Comparison of ENCODE assay signal across 1 cellular context in the genomic region with DNA sequence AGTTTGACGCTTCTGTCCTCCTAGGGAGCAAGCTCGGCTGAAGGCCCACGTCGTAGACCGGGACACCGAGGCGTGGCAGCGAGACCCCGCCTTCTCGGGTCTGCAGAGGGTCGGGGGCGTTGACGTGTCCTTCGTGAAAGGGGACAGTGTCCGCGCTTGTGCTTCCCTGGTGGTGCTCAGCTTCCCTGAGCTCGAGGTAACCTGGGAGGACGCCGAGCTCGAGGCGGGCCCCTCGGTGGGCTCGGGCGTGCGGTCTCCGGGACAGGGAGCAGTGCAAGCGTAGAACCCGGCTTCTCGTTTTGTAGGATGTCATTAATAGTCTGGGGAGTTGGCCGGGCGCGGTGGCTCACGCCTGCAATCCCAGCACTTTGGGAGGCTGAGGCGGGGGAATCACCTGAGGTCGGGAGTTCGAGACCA.
TF ChIP-seq lines count a peak whose summit lies in the region.

No MANE protein-coding gene starts in this region.

TF ChIP-seq in HepG2, 621 proteins besides CTCF, POLR2A, EP300 and RAD21 (continued from another document and continues in another):
- TF ChIP-seq, protein P1, sequence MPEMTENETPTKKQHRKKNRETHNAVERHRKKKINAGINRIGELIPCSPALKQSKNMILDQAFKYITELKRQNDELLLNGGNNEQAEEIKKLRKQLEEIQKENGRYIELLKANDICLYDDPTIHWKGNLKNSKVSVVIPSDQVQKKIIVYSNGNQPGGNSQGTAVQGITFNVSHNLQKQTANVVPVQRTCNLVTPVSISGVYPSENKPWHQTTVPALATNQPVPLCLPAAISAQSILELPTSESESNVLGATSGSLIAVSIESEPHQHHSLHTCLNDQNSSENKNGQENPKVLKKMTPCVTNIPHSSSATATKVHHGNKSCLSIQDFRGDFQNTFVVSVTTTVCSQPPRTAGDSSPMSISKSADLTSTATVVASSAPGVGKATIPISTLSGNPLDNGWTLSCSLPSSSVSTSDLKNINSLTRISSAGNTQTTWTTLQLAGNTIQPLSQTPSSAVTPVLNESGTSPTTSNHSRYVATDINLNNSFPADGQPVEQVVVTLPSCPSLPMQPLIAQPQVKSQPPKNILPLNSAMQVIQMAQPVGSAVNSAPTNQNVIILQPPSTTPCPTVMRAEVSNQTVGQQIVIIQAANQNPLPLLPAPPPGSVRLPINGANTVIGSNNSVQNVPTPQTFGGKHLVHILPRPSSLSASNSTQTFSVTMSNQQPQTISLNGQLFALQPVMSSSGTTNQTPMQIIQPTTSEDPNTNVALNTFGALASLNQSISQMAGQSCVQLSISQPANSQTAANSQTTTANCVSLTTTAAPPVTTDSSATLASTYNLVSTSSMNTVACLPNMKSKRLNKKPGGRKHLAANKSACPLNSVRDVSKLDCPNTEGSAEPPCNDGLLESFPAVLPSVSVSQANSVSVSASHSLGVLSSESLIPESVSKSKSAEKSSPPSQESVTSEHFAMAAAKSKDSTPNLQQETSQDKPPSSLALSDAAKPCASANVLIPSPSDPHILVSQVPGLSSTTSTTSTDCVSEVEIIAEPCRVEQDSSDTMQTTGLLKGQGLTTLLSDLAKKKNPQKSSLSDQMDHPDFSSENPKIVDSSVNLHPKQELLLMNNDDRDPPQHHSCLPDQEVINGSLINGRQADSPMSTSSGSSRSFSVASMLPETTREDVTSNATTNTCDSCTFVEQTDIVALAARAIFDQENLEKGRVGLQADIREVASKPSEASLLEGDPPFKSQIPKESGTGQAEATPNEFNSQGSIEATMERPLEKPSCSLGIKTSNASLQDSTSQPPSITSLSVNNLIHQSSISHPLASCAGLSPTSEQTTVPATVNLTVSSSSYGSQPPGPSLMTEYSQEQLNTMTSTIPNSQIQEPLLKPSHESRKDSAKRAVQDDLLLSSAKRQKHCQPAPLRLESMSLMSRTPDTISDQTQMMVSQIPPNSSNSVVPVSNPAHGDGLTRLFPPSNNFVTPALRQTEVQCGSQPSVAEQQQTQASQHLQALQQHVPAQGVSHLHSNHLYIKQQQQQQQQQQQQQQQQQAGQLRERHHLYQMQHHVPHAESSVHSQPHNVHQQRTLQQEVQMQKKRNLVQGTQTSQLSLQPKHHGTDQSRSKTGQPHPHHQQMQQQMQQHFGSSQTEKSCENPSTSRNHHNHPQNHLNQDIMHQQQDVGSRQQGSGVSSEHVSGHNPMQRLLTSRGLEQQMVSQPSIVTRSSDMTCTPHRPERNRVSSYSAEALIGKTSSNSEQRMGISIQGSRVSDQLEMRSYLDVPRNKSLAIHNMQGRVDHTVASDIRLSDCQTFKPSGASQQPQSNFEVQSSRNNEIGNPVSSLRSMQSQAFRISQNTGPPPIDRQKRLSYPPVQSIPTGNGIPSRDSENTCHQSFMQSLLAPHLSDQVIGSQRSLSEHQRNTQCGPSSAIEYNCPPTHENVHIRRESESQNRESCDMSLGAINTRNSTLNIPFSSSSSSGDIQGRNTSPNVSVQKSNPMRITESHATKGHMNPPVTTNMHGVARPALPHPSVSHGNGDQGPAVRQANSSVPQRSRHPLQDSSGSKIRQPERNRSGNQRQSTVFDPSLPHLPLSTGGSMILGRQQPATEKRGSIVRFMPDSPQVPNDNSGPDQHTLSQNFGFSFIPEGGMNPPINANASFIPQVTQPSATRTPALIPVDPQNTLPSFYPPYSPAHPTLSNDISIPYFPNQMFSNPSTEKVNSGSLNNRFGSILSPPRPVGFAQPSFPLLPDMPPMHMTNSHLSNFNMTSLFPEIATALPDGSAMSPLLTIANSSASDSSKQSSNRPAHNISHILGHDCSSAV (CRISPR knock-in tag; IDR thresholded peaks at IDR 0.05; ENCODE audit: borderline replicate concordance), result no peak
- TF ChIP-seq PITX1 (CRISPR knock-in tag; IDR thresholded peaks at IDR 0.05), result no peak
- TF ChIP-seq SP4 (CRISPR knock-in tag; IDR thresholded peaks at IDR 0.05), result no peak
- TF ChIP-seq FOXC1 (CRISPR knock-in tag; IDR thresholded peaks at IDR 0.05; ENCODE audit: borderline replicate concordance), result no peak; the same call in 1 of the 2 replicates
- TF ChIP-seq IKZF4 (CRISPR knock-in tag; IDR thresholded peaks at IDR 0.05; ENCODE audit: borderline replicate concordance, low read depth, not compliant biosample characterization), result no peak
- no peak for TF ChIP-seq ZNF484 (CRISPR knock-in tag; IDR thresholded peaks at IDR 0.05; ENCODE audit: borderline replicate concordance, low read depth)
- no peak for TF ChIP-seq ZFY (CRISPR knock-in tag; IDR thresholded peaks at IDR 0.05)
- TF ChIP-seq XBP1 (CRISPR knock-in tag; IDR thresholded peaks at IDR 0.05), result no peak
- TF ChIP-seq ZNF607 (CRISPR knock-in tag; IDR thresholded peaks at IDR 0.05; ENCODE audit: borderline replicate concordance), result no peak
- no peak for TF ChIP-seq ZNF577 (CRISPR knock-in tag; IDR thresholded peaks at IDR 0.05; ENCODE audit: borderline replicate concordance, low read depth)
- no peak for TF ChIP-seq PLRG1 (conservative IDR thresholded peaks at IDR 0.05)
- TF ChIP-seq, protein P2, sequence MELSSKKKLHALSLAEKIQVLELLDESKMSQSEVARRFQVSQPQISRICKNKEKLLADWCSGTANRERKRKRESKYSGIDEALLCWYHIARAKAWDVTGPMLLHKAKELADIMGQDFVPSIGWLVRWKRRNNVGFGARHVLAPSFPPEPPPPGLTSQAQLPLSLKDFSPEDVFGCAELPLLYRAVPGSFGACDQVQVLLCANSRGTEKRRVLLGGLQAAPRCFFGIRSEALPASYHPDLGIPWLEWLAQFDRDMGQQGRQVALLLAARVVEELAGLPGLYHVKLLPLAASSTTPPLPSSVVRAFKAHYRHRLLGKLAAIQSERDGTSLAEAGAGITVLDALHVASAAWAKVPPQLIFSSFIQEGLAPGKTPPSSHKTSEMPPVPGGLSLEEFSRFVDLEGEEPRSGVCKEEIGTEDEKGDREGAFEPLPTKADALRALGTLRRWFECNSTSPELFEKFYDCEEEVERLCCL (CRISPR knock-in tag; IDR thresholded peaks at IDR 0.05; ENCODE audit: borderline replicate concordance), result no peak
- TF ChIP-seq ATF7 (IDR thresholded peaks at IDR 0.05), result no peak
- TF ChIP-seq ATF7 (CRISPR knock-in tag; IDR thresholded peaks at IDR 0.05), result no peak; the same call in 1 of the 2 replicates
- no peak for TF ChIP-seq NCOR1 (IDR thresholded peaks at IDR 0.05; ENCODE audit: borderline replicate concordance, low read length)
- TF ChIP-seq, protein P3, sequence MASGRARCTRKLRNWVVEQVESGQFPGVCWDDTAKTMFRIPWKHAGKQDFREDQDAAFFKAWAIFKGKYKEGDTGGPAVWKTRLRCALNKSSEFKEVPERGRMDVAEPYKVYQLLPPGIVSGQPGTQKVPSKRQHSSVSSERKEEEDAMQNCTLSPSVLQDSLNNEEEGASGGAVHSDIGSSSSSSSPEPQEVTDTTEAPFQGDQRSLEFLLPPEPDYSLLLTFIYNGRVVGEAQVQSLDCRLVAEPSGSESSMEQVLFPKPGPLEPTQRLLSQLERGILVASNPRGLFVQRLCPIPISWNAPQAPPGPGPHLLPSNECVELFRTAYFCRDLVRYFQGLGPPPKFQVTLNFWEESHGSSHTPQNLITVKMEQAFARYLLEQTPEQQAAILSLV (CRISPR knock-in tag; IDR thresholded peaks at IDR 0.05; ENCODE audit: borderline replicate concordance), result peak; percentile 18; the same call in 1 of the 2 replicates
- TF ChIP-seq ZNF354B (CRISPR knock-in tag; IDR thresholded peaks at IDR 0.05), result no peak
- TF ChIP-seq, protein P4, sequence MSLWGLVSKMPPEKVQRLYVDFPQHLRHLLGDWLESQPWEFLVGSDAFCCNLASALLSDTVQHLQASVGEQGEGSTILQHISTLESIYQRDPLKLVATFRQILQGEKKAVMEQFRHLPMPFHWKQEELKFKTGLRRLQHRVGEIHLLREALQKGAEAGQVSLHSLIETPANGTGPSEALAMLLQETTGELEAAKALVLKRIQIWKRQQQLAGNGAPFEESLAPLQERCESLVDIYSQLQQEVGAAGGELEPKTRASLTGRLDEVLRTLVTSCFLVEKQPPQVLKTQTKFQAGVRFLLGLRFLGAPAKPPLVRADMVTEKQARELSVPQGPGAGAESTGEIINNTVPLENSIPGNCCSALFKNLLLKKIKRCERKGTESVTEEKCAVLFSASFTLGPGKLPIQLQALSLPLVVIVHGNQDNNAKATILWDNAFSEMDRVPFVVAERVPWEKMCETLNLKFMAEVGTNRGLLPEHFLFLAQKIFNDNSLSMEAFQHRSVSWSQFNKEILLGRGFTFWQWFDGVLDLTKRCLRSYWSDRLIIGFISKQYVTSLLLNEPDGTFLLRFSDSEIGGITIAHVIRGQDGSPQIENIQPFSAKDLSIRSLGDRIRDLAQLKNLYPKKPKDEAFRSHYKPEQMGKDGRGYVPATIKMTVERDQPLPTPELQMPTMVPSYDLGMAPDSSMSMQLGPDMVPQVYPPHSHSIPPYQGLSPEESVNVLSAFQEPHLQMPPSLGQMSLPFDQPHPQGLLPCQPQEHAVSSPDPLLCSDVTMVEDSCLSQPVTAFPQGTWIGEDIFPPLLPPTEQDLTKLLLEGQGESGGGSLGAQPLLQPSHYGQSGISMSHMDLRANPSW (CRISPR knock-in tag; IDR thresholded peaks at IDR 0.05; ENCODE audit: borderline replicate concordance), result no peak
- no peak for TF ChIP-seq ZNF792 (CRISPR knock-in tag; IDR thresholded peaks at IDR 0.05)
- no peak for TF ChIP-seq POGZ (CRISPR knock-in tag; IDR thresholded peaks at IDR 0.05)
- no peak for TF ChIP-seq NFIC (IDR thresholded peaks at IDR 0.05; ENCODE audit: low read length)
- peak; percentile 25; the same call in 1 of the 2 replicates for TF ChIP-seq ZNF749 (CRISPR knock-in tag; IDR thresholded peaks at IDR 0.05; ENCODE audit: borderline replicate concordance)
- TF ChIP-seq CBFB (CRISPR knock-in tag; IDR thresholded peaks at IDR 0.05), result no peak
- no peak; the same call in 1 of the 2 replicates for TF ChIP-seq YEATS2 (CRISPR knock-in tag; IDR thresholded peaks at IDR 0.05; ENCODE audit: borderline replicate concordance)
- no peak; the same call in 1 of the 2 replicates for TF ChIP-seq ZNF235 (CRISPR knock-in tag; IDR thresholded peaks at IDR 0.05; ENCODE audit: borderline replicate concordance)
- TF ChIP-seq, protein P5, sequence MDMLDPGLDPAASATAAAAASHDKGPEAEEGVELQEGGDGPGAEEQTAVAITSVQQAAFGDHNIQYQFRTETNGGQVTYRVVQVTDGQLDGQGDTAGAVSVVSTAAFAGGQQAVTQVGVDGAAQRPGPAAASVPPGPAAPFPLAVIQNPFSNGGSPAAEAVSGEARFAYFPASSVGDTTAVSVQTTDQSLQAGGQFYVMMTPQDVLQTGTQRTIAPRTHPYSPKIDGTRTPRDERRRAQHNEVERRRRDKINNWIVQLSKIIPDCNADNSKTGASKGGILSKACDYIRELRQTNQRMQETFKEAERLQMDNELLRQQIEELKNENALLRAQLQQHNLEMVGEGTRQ (IDR thresholded peaks at IDR 0.05; ENCODE audit: low read depth, low read length), result no peak
- TF ChIP-seq, protein P5 (CRISPR knock-in tag; IDR thresholded peaks at IDR 0.05; ENCODE audit: borderline replicate concordance), result no peak; the same call in 1 of the 2 replicates
- no peak for TF ChIP-seq ARNT2 (CRISPR knock-in tag; IDR thresholded peaks at IDR 0.05; ENCODE audit: low read depth)
- TF ChIP-seq JARID2 (CRISPR knock-in tag; IDR thresholded peaks at IDR 0.05; ENCODE audit: insufficient replicate concordance), result no peak
- TF ChIP-seq SRSF4 (IDR thresholded peaks at IDR 0.05; ENCODE audit: low read depth, low read length, poor library complexity, severe bottlenecking), result no peak
- no peak for TF ChIP-seq ZNF260 (CRISPR knock-in tag; IDR thresholded peaks at IDR 0.05; ENCODE audit: borderline replicate concordance, low read depth)
- TF ChIP-seq, protein P6, sequence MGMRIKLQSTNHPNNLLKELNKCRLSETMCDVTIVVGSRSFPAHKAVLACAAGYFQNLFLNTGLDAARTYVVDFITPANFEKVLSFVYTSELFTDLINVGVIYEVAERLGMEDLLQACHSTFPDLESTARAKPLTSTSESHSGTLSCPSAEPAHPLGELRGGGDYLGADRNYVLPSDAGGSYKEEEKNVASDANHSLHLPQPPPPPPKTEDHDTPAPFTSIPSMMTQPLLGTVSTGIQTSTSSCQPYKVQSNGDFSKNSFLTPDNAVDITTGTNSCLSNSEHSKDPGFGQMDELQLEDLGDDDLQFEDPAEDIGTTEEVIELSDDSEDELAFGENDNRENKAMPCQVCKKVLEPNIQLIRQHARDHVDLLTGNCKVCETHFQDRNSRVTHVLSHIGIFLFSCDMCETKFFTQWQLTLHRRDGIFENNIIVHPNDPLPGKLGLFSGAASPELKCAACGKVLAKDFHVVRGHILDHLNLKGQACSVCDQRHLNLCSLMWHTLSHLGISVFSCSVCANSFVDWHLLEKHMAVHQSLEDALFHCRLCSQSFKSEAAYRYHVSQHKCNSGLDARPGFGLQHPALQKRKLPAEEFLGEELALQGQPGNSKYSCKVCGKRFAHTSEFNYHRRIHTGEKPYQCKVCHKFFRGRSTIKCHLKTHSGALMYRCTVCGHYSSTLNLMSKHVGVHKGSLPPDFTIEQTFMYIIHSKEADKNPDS (CRISPR knock-in tag; IDR thresholded peaks at IDR 0.05), result no peak
- no peak for TF ChIP-seq ZNF644 (CRISPR knock-in tag; IDR thresholded peaks at IDR 0.05; ENCODE audit: low read depth)
- TF ChIP-seq ZNF24 (IDR thresholded peaks at IDR 0.05), result no peak
- no peak for TF ChIP-seq ZNF530 (CRISPR knock-in tag; IDR thresholded peaks at IDR 0.05; ENCODE audit: low read depth)
- TF ChIP-seq ZNF790 (CRISPR knock-in tag; IDR thresholded peaks at IDR 0.05; ENCODE audit: borderline replicate concordance), result no peak; the same call in 1 of the 2 replicates
- TF ChIP-seq ZNF451 (CRISPR knock-in tag; IDR thresholded peaks at IDR 0.05), result no peak
- TF ChIP-seq, protein P7, sequence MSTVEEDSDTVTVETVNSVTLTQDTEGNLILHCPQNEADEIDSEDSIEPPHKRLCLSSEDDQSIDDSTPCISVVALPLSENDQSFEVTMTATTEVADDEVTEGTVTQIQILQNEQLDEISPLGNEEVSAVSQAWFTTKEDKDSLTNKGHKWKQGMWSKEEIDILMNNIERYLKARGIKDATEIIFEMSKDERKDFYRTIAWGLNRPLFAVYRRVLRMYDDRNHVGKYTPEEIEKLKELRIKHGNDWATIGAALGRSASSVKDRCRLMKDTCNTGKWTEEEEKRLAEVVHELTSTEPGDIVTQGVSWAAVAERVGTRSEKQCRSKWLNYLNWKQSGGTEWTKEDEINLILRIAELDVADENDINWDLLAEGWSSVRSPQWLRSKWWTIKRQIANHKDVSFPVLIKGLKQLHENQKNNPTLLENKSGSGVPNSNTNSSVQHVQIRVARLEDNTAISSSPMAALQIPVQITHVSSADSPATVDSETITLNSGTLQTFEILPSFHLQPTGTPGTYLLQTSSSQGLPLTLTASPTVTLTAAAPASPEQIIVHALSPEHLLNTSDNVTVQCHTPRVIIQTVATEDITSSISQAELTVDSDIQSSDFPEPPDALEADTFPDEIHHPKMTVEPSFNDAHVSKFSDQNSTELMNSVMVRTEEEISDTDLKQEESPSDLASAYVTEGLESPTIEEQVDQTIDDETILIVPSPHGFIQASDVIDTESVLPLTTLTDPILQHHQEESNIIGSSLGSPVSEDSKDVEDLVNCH (CRISPR knock-in tag; IDR thresholded peaks at IDR 0.05), result no peak
- TF ChIP-seq YEATS4 (CRISPR knock-in tag; IDR thresholded peaks at IDR 0.05; ENCODE audit: borderline replicate concordance), result no peak
- peak; percentile 58 for TF ChIP-seq ZC3H13 (CRISPR knock-in tag; IDR thresholded peaks at IDR 0.05)
